Comparison of ENCODE assay signal across 8 cellular contexts in genomic region chr16:3019594-3020246, GRCh38. TPM values are rescaled to one million over a fixed set of nuclear protein-coding genes. Genes with fewer than 3 reads are reported as not detected.
A peak's percentile ranks its signal among the peaks of the same experiment; 100 is the strongest.
DNase-seq lines count a peak whose midpoint lies in the region; FAIRE-seq and TF ChIP-seq lines count a peak whose summit lies in the region.

No MANE protein-coding gene starts in this region.

- H3K27ac Mint-ChIP-seq in activated CD4-positive, alpha-beta T cell treated with anti-CD3 and anti-CD28 coated beads, Interleukin-2, amount 10 ng/mL, durations not matched to agents 7 days and 5 days = no peak overlapping the region
- H3K27ac Mint-ChIP-seq in activated naive CD8-positive, alpha-beta T cell = peak overlapping the region; percentile 70

- H3K4me3 ChIP-seq in kidney epithelial cell (ENCODE audit: low read depth, low read length) (peak overlapping the region; percentile 88), testis (peak overlapping the region; percentile 46 to 63)

- intact Hi-C loops in testis (cut with DNase I; ENCODE audit: low total_unique reads) = no loop called here

- H3K4me3 Mint-ChIP-seq in activated CD4-positive, alpha-beta T cell treated with anti-CD3 and anti-CD28 coated beads, Interleukin-2, amount 10 ng/mL, durations not matched to agents 7 days and 5 days = peak overlapping the region; percentile 84
- H3K4me3 Mint-ChIP-seq in activated naive CD8-positive, alpha-beta T cell = peak overlapping the region; percentile 89

- no peaks in the 10 kb centered on the region for H3K9me3 ChIP-seq in testis

- no peak for FAIRE-seq in D721Med (lab: Jason Lieb, UNC)

- peaks cover 14% of the 10 kb centered on the region for H3K27me3 Mint-ChIP-seq in activated CD4-positive, alpha-beta T cell treated with anti-CD3 and anti-CD28 coated beads, Interleukin-2, amount 10 ng/mL, durations not matched to agents 7 days and 5 days
- no peaks in the 10 kb centered on the region for H3K27me3 Mint-ChIP-seq in activated naive CD8-positive, alpha-beta T cell

- 27 to 34% methylated on average over 34 to 39 of the region's 40 CpGs for WGBS in testis, 2 donors

- peaks cover 35% of the 10 kb centered on the region for H3K4me1 ChIP-seq in testis

- H3K36me3 ChIP-seq in kidney epithelial cell (ENCODE audit: control insufficient read depth, insufficient read depth, low read length) (no peaks in the 10 kb centered on the region), testis (ENCODE audit: low read depth, missing control alignments) (no peaks in the 10 kb centered on the region)

- no peak for TF ChIP-seq CTCF in kidney epithelial cell (IDR thresholded peaks at IDR 0.05; ENCODE audit: insufficient read depth, low read length, poor library complexity, severe bottlenecking)
- no peak for TF ChIP-seq CTCF in testis (IDR thresholded peaks at IDR 0.05)
- TF ChIP-seq CTCF in D721Med (IDR thresholded peaks at IDR 0.05; ENCODE audit: insufficient read depth, missing control alignments) = no peak

- POLR2A ChIA-PET in activated CD4-positive, alpha-beta T cell treated with anti-CD3 and anti-CD28 coated beads, Interleukin-2, amount 10 ng/mL, durations not matched to agents 7 days and 5 days (lab: Charles Lee) = interaction anchor here (1.0 kb wide), 1 partner anchor 8 kb away, joined by 3 read pairs; no protein-coding TSS in a partner anchor

- no peak overlapping the region for H3K27ac ChIP-seq in testis

- no peak for DNase-seq in activated CD4-positive, alpha-beta T cell treated with anti-CD3 and anti-CD28 coated beads, Interleukin-2, amount 10 ng/mL, durations not matched to agents 7 days and 5 days
- DNase-seq in activated CD4-positive, alpha-beta T cell treated with anti-CD3 and anti-CD28 coated beads, Interleukin-2, amount 50 U/mL, for 48 hours = no peak
- DNase-seq in kidney epithelial cell (ENCODE audit: low read depth) (no peak), testis (no peak), mesenteric fat pad (ENCODE audit: low spot score) (no peak), D721Med (ENCODE audit: insufficient read length, low spot score) (no peak), DMS 273 treated with DMSO at 0.1 percent for 48 hours (lab: John Stamatoyannopoulos, UW) (no peak)

- H3K4me1 Mint-ChIP-seq in activated CD4-positive, alpha-beta T cell treated with anti-CD3 and anti-CD28 coated beads, Interleukin-2, amount 10 ng/mL, durations not matched to agents 7 days and 5 days = peaks cover 45% of the 10 kb centered on the region
- H3K4me1 Mint-ChIP-seq in activated naive CD8-positive, alpha-beta T cell (ENCODE audit: low read depth) = peaks cover 45% of the 10 kb centered on the region

- no peak for TF ChIP-seq POLR2A in testis (IDR thresholded peaks at IDR 0.05)

- CTCF ChIA-PET in activated CD4-positive, alpha-beta T cell treated with anti-CD3 and anti-CD28 coated beads, Interleukin-2, amount 10 ng/mL, durations not matched to agents 7 days and 5 days (lab: Charles Lee) = interaction anchor here (0.6 to 8.0 kb wide), 9 partner anchors 9 to 154 kb away, joined by 3 to 90 read pairs (median 4); partner anchors contain the start of gene PAQR4

- H3K27me3 ChIP-seq in kidney epithelial cell (ENCODE audit: control insufficient read depth, insufficient read depth, low read length) (no peaks in the 10 kb centered on the region), testis (no peaks in the 10 kb centered on the region)

- no peaks in the 10 kb centered on the region for H3K9me3 Mint-ChIP-seq in activated CD4-positive, alpha-beta T cell treated with anti-CD3 and anti-CD28 coated beads, Interleukin-2, amount 10 ng/mL, durations not matched to agents 7 days and 5 days
- H3K9me3 Mint-ChIP-seq in activated naive CD8-positive, alpha-beta T cell (ENCODE audit: low read depth) = no peaks in the 10 kb centered on the region

- peaks cover 2% of the 10 kb centered on the region for H3K36me3 Mint-ChIP-seq in activated CD4-positive, alpha-beta T cell treated with anti-CD3 and anti-CD28 coated beads, Interleukin-2, amount 10 ng/mL, durations not matched to agents 7 days and 5 days (ENCODE audit: low read depth)
- no peaks in the 10 kb centered on the region for H3K36me3 Mint-ChIP-seq in activated naive CD8-positive, alpha-beta T cell

RNA-seq across cellular contexts. Expression of gene TNFRSF12A, which starts 0.4 kb away (rescaled TPM):
- total RNA-seq in activated CD4-positive, alpha-beta T cell treated with anti-CD3 and anti-CD28 coated beads, Interleukin-2, amount 10 ng/mL, durations not matched to agents 7 days and 5 days = 1 to 10 TPM; 1.8 to 2.1 TPM
- 572 and 754 TPM in 2 replicates for total RNA-seq in kidney epithelial cell
- total RNA-seq in testis = 10 to 100 TPM; 16.8 to 33.4 TPM
- 12.8 TPM for polyA plus RNA-seq in testis (ENCODE audit: insufficient read depth, low read depth, low replicate concordance)
- 84.8 TPM for total RNA-seq in mesenteric fat pad

RNA-seq across cellular contexts. Expression of gene CLDN6, which starts 1.7 kb away (rescaled TPM):
- not detected for total RNA-seq in activated CD4-positive, alpha-beta T cell treated with anti-CD3 and anti-CD28 coated beads, Interleukin-2, amount 10 ng/mL, durations not matched to agents 7 days and 5 days
- total RNA-seq in kidney epithelial cell (319 and 359 TPM in 2 replicates), testis (under 1 TPM; 0.55 to 0.74 TPM), mesenteric fat pad (not detected)
- 0.70 TPM for polyA plus RNA-seq in testis (ENCODE audit: insufficient read depth, low read depth, low replicate concordance)

RNA-seq across cellular contexts. Expression of gene HCFC1R1, which starts 4.0 kb away (rescaled TPM):
- 10 to 100 TPM; 38.3 to 44.1 TPM for total RNA-seq in activated CD4-positive, alpha-beta T cell treated with anti-CD3 and anti-CD28 coated beads, Interleukin-2, amount 10 ng/mL, durations not matched to agents 7 days and 5 days
- total RNA-seq in kidney epithelial cell (10.2 and 18.4 TPM in 2 replicates), testis (10 to 100 TPM; 30.2 to 39.4 TPM), mesenteric fat pad (26.5 TPM)
- 94.5 TPM for polyA plus RNA-seq in testis (ENCODE audit: insufficient read depth, low read depth, low replicate concordance)

RNA-seq across cellular contexts. Expression of gene THOC6, which starts 4.1 kb away (rescaled TPM):
- total RNA-seq in activated CD4-positive, alpha-beta T cell treated with anti-CD3 and anti-CD28 coated beads, Interleukin-2, amount 10 ng/mL, durations not matched to agents 7 days and 5 days = 10 to 100 TPM; 49.5 to 58.4 TPM
- total RNA-seq in kidney epithelial cell (12.2 and 17.0 TPM in 2 replicates), testis (10 to 100 TPM; 17.3 to 27.3 TPM), mesenteric fat pad (20.6 TPM)
- 19.6 TPM for polyA plus RNA-seq in testis (ENCODE audit: insufficient read depth, low read depth, low replicate concordance)

RNA-seq across cellular contexts. Expression of gene CLDN9, which starts 7.0 kb away (rescaled TPM):
- not detected for total RNA-seq in activated CD4-positive, alpha-beta T cell treated with anti-CD3 and anti-CD28 coated beads, Interleukin-2, amount 10 ng/mL, durations not matched to agents 7 days and 5 days
- total RNA-seq in kidney epithelial cell = 1.0 and 3.1 TPM in 2 replicates
- under 1 TPM; 0.37 to 0.39 TPM for total RNA-seq in testis
- polyA plus RNA-seq in testis (ENCODE audit: insufficient read depth, low read depth, low replicate concordance) = 0.34 TPM
- total RNA-seq in mesenteric fat pad = not detected

Comparison
In these comparisons a context has a peak if more than half of its experiments do, and no peak if none do; other contexts are left out.
1. RNA of gene TNFRSF12A, which starts 0.4 kb away (total RNA-seq): 572 to 754 TPM in kidney epithelial cell, 84.8 TPM in mesenteric fat pad (single experiment) and 16.8 to 33.4 TPM in testis; 1.8 to 2.1 TPM in activated CD4-positive, alpha-beta T cell treated with anti-CD3 and anti-CD28 coated beads, Interleukin-2, amount 10 ng/mL, durations not matched to agents 7 days and 5 days; every median in the first group is over 4 times any median in the second.
2. RNA of gene CLDN6, which starts 1.7 kb away (total RNA-seq): 319 to 359 TPM in kidney epithelial cell; 0.55 to 0.74 TPM in testis, not detected in activated CD4-positive, alpha-beta T cell treated with anti-CD3 and anti-CD28 coated beads, Interleukin-2, amount 10 ng/mL, durations not matched to agents 7 days and 5 days and not detected in mesenteric fat pad (single experiment); every median in the first group is over 100 times any median in the second.